ENCODE assay signal across 1 cellular context in the genomic region with DNA sequence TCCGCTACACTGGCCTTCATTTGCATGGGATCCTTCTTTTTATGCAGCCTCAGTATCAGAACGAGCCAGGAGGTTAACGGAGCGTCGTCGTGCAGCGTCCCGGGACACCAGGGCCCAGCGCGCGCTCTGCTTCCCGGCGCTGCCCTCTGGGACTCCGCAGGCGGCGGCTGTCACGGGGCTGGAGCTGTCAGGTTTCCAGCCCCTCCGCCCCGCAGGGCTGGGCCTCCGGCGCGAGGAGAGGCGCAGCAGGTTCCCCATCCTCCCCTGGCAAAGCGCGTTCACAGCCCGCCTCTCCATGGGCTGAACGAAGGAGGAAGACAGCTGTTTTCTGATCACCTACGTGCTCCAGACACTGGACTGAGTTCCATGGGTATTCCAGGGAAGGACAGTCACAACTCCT.
TF ChIP-seq lines count a peak whose summit lies in the region.

No MANE protein-coding gene starts in this region.

TF ChIP-seq in H1, 55 proteins besides CTCF, POLR2A, EP300 and RAD21:
- TF ChIP-seq TCF12 (IDR thresholded peaks at IDR 0.05; ENCODE audit: low read depth, low read length) (no peak), CHD1 (IDR thresholded peaks at IDR 0.05; ENCODE audit: low read depth, low read length) (no peak), SIN3A (conservative IDR thresholded peaks at IDR 0.05 in 1 of 2, IDR thresholded peaks at IDR 0.05 in 1 of 2; ENCODE audit: low read depth in 1 of 2, low read length in 2 of 2) (peak; percentile 79 to 88; a peak in 2 of 4 replicates), ASH2L (IDR thresholded peaks at IDR 0.05; ENCODE audit: low read length) (no peak), CBX8 (IDR thresholded peaks at IDR 0.05; ENCODE audit: borderline replicate concordance, low read depth, low read length) (no peak), NANOG (IDR thresholded peaks at IDR 0.05; ENCODE audit: insufficient read depth, low read depth, low read length, poor library complexity, severe bottlenecking) (no peak), YY1 (IDR thresholded peaks at IDR 0.05; ENCODE audit: low read depth, low read length) (no peak), HDAC6 (IDR thresholded peaks at IDR 0.05; ENCODE audit: low read depth, low read length) (no peak), CREB1 (IDR thresholded peaks at IDR 0.05) (no peak), TAF1 (IDR thresholded peaks at IDR 0.05; ENCODE audit: low read depth, low read length) (no peak), EZH2 (IDR thresholded peaks at IDR 0.05; ENCODE audit: low read depth, low read length, severe bottlenecking) (peak; percentile 39), TBP (IDR thresholded peaks at IDR 0.05; ENCODE audit: low read depth, low read length) (peak; percentile 20; the same call in 1 of the 2 replicates), BCL11A (IDR thresholded peaks at IDR 0.05; ENCODE audit: low read depth in 2 of 2, low read length in 2 of 2) (no peak), JUND (IDR thresholded peaks at IDR 0.05; ENCODE audit: low read length) (no peak), SUZ12 (IDR thresholded peaks at IDR 0.05; ENCODE audit: low read length) (peak; percentile 41; the same call in 1 of the 2 replicates), ZNF274 (IDR thresholded peaks at IDR 0.05; ENCODE audit: borderline replicate concordance, extremely low read depth, low read length) (no peak), KDM4A (IDR thresholded peaks at IDR 0.05; ENCODE audit: low read depth, low read length, severe bottlenecking) (no peak), BRCA1 (IDR thresholded peaks at IDR 0.05; ENCODE audit: low read depth, low read length) (no peak), SIRT6 (IDR thresholded peaks at IDR 0.05; ENCODE audit: low read length) (no peak), SIX5 (IDR thresholded peaks at IDR 0.05; ENCODE audit: low read depth, low read length) (no peak), PHF8 (conservative IDR thresholded peaks at IDR 0.05; ENCODE audit: low read depth, low read length) (no peak), GABPA (IDR thresholded peaks at IDR 0.05; ENCODE audit: borderline replicate concordance, insufficient read depth, low read length) (no peak)
- TF ChIP-seq, protein P1, sequence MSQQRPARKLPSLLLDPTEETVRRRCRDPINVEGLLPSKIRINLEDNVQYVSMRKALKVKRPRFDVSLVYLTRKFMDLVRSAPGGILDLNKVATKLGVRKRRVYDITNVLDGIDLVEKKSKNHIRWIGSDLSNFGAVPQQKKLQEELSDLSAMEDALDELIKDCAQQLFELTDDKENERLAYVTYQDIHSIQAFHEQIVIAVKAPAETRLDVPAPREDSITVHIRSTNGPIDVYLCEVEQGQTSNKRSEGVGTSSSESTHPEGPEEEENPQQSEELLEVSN (IDR thresholded peaks at IDR 0.05) = 0 out of 2 replicates have a peak, but pooled peaks have one; percentile 17
TF ChIP-seq in H1: peak in this region for 5.
